Comparison of ENCODE assay signal across 10 cellular contexts in the genomic region with DNA sequence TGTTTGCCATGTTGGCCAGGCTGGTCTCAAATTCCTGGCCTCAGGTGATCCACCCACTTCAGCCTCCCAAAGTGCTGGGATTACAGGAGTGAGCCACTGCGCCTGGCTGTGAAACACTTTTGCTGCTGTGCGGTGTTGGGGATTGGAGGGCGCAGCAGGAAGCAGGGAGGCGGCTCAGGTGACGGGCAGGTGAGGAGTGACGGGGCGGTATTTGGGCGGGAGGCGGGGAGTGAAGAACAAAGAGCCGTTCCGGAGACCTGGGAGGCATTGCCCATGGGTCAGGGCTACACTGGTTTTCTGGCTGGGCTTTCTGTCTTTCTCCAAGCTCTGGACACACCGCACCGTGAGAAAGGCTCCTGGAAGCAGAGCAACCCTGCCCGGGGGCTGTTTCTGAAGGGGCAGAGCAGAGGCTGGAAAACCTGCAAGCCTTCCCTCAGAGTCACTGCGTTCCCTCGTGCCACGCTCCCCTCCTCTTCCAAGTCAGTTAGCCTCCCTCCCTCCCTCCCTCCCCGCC. TPM values are rescaled to one million over a fixed set of nuclear protein-coding genes. Genes with fewer than 3 reads are reported as not detected.
A peak's percentile ranks its signal among the peaks of the same experiment; 100 is the strongest.
DNase-seq lines count a peak whose midpoint lies in the region; ATAC-seq and TF ChIP-seq lines count a peak whose summit lies in the region.
"Had no signal": no experiment of that assay in that cellular context is flagged by ENCODE, and none has a peak within 500 bp of the region (broad histone marks: within the 10 kb centered on the region; RNA-seq: fewer than 3 reads in every experiment).

No MANE protein-coding gene starts in this region.

- no peaks in the 10 kb centered on the region for H3K9me3 Mint-ChIP-seq in activated CD8-positive, alpha-beta memory T cell treated with anti-CD3 and anti-CD28 coated beads, Interleukin-2, amount 10 ng/mL, durations not matched to agents 7 days and 5 days (ENCODE audit: low read depth)

- peak overlapping the region in 18 of 21 experiments; percentile 21 to 73 (median 52) for H3K27ac ChIP-seq in skin epidermis

- TF ChIP-seq EP300 in Ishikawa (IDR thresholded peaks at IDR 0.05; ENCODE audit: borderline replicate concordance) = peak; percentile 84

- no peaks in the 10 kb centered on the region for H3K36me3 Mint-ChIP-seq in activated CD8-positive, alpha-beta memory T cell treated with anti-CD3 and anti-CD28 coated beads, Interleukin-2, amount 10 ng/mL, durations not matched to agents 7 days and 5 days

- CTCF ChIA-PET in activated CD8-positive, alpha-beta memory T cell treated with anti-CD3 and anti-CD28 coated beads, Interleukin-2, amount 10 ng/mL, durations not matched to agents 7 days and 5 days (lab: Charles Lee) = no interaction called here

- no peak overlapping the region for H3K27ac Mint-ChIP-seq in activated CD8-positive, alpha-beta memory T cell treated with anti-CD3 and anti-CD28 coated beads, Interleukin-2, amount 10 ng/mL, durations not matched to agents 7 days and 5 days

- peak overlapping the region; percentile 1 for H3K4me3 ChIP-seq in iPS-11a (ENCODE audit: low read depth, low read length)
- H3K4me3 ChIP-seq in skin epidermis = no peak overlapping the region

- H3K4me3 Mint-ChIP-seq in activated CD8-positive, alpha-beta memory T cell treated with anti-CD3 and anti-CD28 coated beads, Interleukin-2, amount 10 ng/mL, durations not matched to agents 7 days and 5 days = no peak overlapping the region

- DNase-seq in NCI-H748 (lab: John Stamatoyannopoulos, UW; ENCODE audit: unreplicated experiment) (peak; percentile 87), SHP77 treated with DMSO at 0.1 percent for 48 hours (lab: John Stamatoyannopoulos, UW) (no peak), activated gamma-delta T cell treated with Interleukin-2 at 50 U/mL for 16 hours (no peak), NCI-H446 (lab: John Stamatoyannopoulos, UW) (no peak)
- DNase-seq in activated CD8-positive, alpha-beta memory T cell treated with anti-CD3 and anti-CD28 coated beads, Interleukin-2, amount 10 ng/mL, durations not matched to agents 7 days and 5 days = no peak
- DNase-seq: effector memory CD4-positive, alpha-beta T cell; SIG-M5 had no signal

- peaks cover 38% of the 10 kb centered on the region for H3K27me3 Mint-ChIP-seq in activated CD8-positive, alpha-beta memory T cell treated with anti-CD3 and anti-CD28 coated beads, Interleukin-2, amount 10 ng/mL, durations not matched to agents 7 days and 5 days

- ATAC-seq in activated CD8-positive, alpha-beta memory T cell treated with anti-CD3 and anti-CD28 coated beads, Interleukin-2, amount 10 ng/mL, durations not matched to agents 7 days and 5 days = no peak

- H3K4me1 Mint-ChIP-seq in activated CD8-positive, alpha-beta memory T cell treated with anti-CD3 and anti-CD28 coated beads, Interleukin-2, amount 10 ng/mL, durations not matched to agents 7 days and 5 days = peaks cover 7% of the 10 kb centered on the region

- peak; percentile 28; the same call in 1 of the 2 replicates for TF ChIP-seq RAD21 in Ishikawa (IDR thresholded peaks at IDR 0.05; ENCODE audit: low read depth)

TF ChIP-seq in Ishikawa, 13 proteins besides CTCF, POLR2A, EP300 and RAD21:
- TF ChIP-seq USF1 (IDR thresholded peaks at IDR 0.05) (peak; percentile 70), NFIC (IDR thresholded peaks at IDR 0.05) (no peak), CEBPB (IDR thresholded peaks at IDR 0.05) (no peak), TCF12 (IDR thresholded peaks at IDR 0.05; ENCODE audit: low read depth) (peak; percentile 89), TEAD4 (IDR thresholded peaks at IDR 0.05) (no peak; the same call in none of the 2 replicates), TAF1 (IDR thresholded peaks at IDR 0.05; ENCODE audit: low read depth) (peak; percentile 45; the same call in 1 of the 2 replicates), FOXM1 (IDR thresholded peaks at IDR 0.05; ENCODE audit: borderline replicate concordance, low read depth) (no peak), EGR1 (IDR thresholded peaks at IDR 0.05) (peak; percentile 53), REST (IDR thresholded peaks at IDR 0.05; ENCODE audit: low read depth) (no peak), ZBTB7A (IDR thresholded peaks at IDR 0.05; ENCODE audit: low read depth) (no peak), YY1 (IDR thresholded peaks at IDR 0.05; ENCODE audit: low read depth) (no peak), CREB1 (IDR thresholded peaks at IDR 0.05; ENCODE audit: low read depth) (no peak)
- TF ChIP-seq, protein P1, sequence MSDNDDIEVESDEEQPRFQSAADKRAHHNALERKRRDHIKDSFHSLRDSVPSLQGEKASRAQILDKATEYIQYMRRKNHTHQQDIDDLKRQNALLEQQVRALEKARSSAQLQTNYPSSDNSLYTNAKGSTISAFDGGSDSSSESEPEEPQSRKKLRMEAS (IDR thresholded peaks at IDR 0.05) = peak; percentile 57

RNA-seq across cellular contexts. Expression of gene CRISPLD2, which starts 22.1 kb away (rescaled TPM):
- total RNA-seq in activated CD8-positive, alpha-beta memory T cell treated with anti-CD3 and anti-CD28 coated beads, Interleukin-2, amount 10 ng/mL, durations not matched to agents 7 days and 5 days = not detected
